ENCODE assay signal across 11 cellular contexts in the genomic region with DNA sequence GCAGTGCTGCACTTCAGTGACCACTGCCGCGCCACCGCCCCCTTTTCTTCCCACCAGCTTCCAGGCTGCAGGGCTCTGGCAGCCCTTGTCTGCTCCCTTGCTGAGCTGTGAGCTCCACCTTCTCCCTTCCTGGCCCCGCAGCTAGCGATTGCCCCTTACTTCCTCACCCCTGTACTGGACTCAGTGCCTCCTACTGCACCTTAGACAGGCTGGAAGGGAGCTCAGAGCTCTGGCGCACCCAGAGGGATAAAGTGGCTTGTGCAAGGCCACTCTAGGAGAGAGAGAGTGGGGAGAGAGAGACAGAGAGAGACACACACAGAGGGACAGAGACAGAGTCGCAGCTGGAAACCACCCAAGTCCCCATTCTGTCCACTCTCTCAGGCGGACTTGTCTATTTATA. TPM values are rescaled to one million over a fixed set of nuclear protein-coding genes. Genes with fewer than 3 reads are reported as not detected.
DNase-seq lines count a peak whose midpoint lies in the region; ATAC-seq and TF ChIP-seq lines count a peak whose summit lies in the region.
"Had no signal": no experiment of that assay in that cellular context is flagged by ENCODE, and none has a peak within 500 bp of the region (broad histone marks: within the 10 kb centered on the region; RNA-seq: fewer than 3 reads in every experiment).

No MANE protein-coding gene starts in this region.

- CTCF ChIA-PET in RWPE1 (lab: Yijun Ruan, JAX) (interaction anchor here (0.8 kb wide), 1 partner anchor 146 kb away, joined by 3 read pairs; no protein-coding TSS in a partner anchor), OCI-LY7 (lab: Charles Lee; ENCODE audit: unreplicated experiment) (no interaction called here)

- no peak overlapping the region for H4K5ac ChIP-seq in H9 (ENCODE audit: insufficient read length, low read depth, low read length)

- H3K27ac ChIP-seq in H9 (ENCODE audit: insufficient read length, low read depth, low read length) (no peak overlapping the region), RWPE1 (no peak overlapping the region), OCI-LY7 (ENCODE audit: low read depth, low read length, poor library complexity, severe bottlenecking) (no peak overlapping the region)

- H3K18ac ChIP-seq in H9 (ENCODE audit: insufficient read length, low read depth, low read length), result no peak overlapping the region

- H4K91ac ChIP-seq in H9 (ENCODE audit: insufficient read length, low read depth, low read length), result no peak overlapping the region

- peak; percentile 76 for DNase-seq in H9
- DNase-seq in left cardiac atrium, result peak; percentile 45
- DNase-seq in putamen (ENCODE audit: low spot score), result peak; percentile 49
- DNase-seq in RWPE1 (ENCODE audit: low spot score), result no peak
- DNase-seq in activated effector memory CD4-positive, alpha-beta T cell treated with Interleukin-2 at 50 U/mL for 16 hours, result no peak
- no peak for DNase-seq in OCI-LY7 (ENCODE audit: low spot score)
- DNase-seq: COR-L47; stimulated activated CD4-positive, alpha-beta T cell treated with anti-CD3 and anti-CD28 coated beads, Interleukin-4, amount 100 ng/mL, for 1 hour had no signal

- TF ChIP-seq CTCF in H9 (conservative IDR thresholded peaks at IDR 0.05) (no peak; the same call in 2 of the 3 replicates), RWPE1 (conservative IDR thresholded peaks at IDR 0.05; ENCODE audit: low read depth) (no peak), OCI-LY7 (conservative IDR thresholded peaks at IDR 0.05; ENCODE audit: low read length) (no peak)

- H3K4me3 Mint-ChIP-seq in H9, result peak overlapping the region in 1 of 2 experiments; percentile 9; a peak in 1 of 5 replicates

- no peak overlapping the region for H3K4me3 ChIP-seq in OCI-LY7 (ENCODE audit: low read depth, low read length, poor library complexity, severe bottlenecking)
- H3K4me3 ChIP-seq: HAP-1 had no signal

- no peaks in the 10 kb centered on the region for H3K9me3 ChIP-seq in H9 (ENCODE audit: control insufficient read depth, low read depth, low read length)
- H3K9me3 ChIP-seq in OCI-LY7 (ENCODE audit: low read length), result no peaks in the 10 kb centered on the region
- H3K9me3 ChIP-seq: HAP-1 had no signal

- no peak overlapping the region for H4K8ac ChIP-seq in H9 (replicated peaks; ENCODE audit: insufficient read length, low read depth, low read length)

- no peak overlapping the region for H2BK5ac ChIP-seq in H9 (ENCODE audit: insufficient read length, low read length)

- H3K9ac ChIP-seq in H9 (ENCODE audit: extremely low read depth, insufficient read length, low read length), result no peak overlapping the region

- no peak overlapping the region for H2AK5ac ChIP-seq in H9 (ENCODE audit: insufficient read length, low read length)

- intact Hi-C loops in left cardiac atrium (cut with DNase I) (loop anchor here in 1 of 2 donors (10.0 kb wide), 1 partner anchor 143 kb away; no protein-coding TSS in a partner anchor), OCI-LY7 (cut with micrococcal nuclease; ENCODE audit: unreplicated experiment) (loop anchor here (10.0 kb wide), 1 partner anchor 493 kb away; no protein-coding TSS in a partner anchor)

- H3K4me1 ChIP-seq in H9 (ENCODE audit: insufficient read depth, low read length), result peaks cover 2% of the 10 kb centered on the region; the same call in 1 of the 2 replicates
- H3K4me1 ChIP-seq in OCI-LY7 (ENCODE audit: insufficient read depth, low read length, poor library complexity, severe bottlenecking), result no peaks in the 10 kb centered on the region
- H3K4me1 ChIP-seq: HAP-1 had no signal

- no peak overlapping the region for H3K23ac ChIP-seq in H9 (ENCODE audit: insufficient read length, low read depth, low read length)

- peak overlapping the region in 2 of 3 experiments; percentile 47 to 89; a peak in 4 of 7 replicates for H3K27ac Mint-ChIP-seq in H9

- H3K79me1 ChIP-seq in H9 (ENCODE audit: insufficient read depth, low read depth, low read length, poor library complexity, severe bottlenecking), result no peaks in the 10 kb centered on the region

- no peak overlapping the region for H3K14ac ChIP-seq in H9 (ENCODE audit: insufficient read depth, low read length)

- no peak overlapping the region for H2BK15ac ChIP-seq in H9 (ENCODE audit: low read depth, low read length)

- no peaks in the 10 kb centered on the region for H3K36me3 ChIP-seq in OCI-LY7 (ENCODE audit: insufficient read depth, low read length)
- H3K36me3 ChIP-seq: HAP-1 had no signal

- no peak overlapping the region for H3K56ac ChIP-seq in H9 (ENCODE audit: insufficient read length, low read depth, low read length)

- no peaks in the 10 kb centered on the region; a peak in 2 of 5 replicates for H3K9me3 Mint-ChIP-seq in H9

- POLR2A ChIA-PET in RWPE1 (lab: Yijun Ruan, JAX; ENCODE audit: low non-redundant PET) (no interaction called here), OCI-LY7 (lab: Charles Lee) (no interaction called here)

- H3K4me2 ChIP-seq in H9 (ENCODE audit: insufficient read depth, insufficient read length, low read length), result no peak overlapping the region
- H3K4me2 ChIP-seq in OCI-LY7 (ENCODE audit: low read length), result no peak overlapping the region

- H2AFZ ChIP-seq in H9 (ENCODE audit: low read length), result no peak overlapping the region
- no peak overlapping the region for H2AFZ ChIP-seq in OCI-LY7 (ENCODE audit: low read length)

- peaks cover under 1% of the 10 kb centered on the region; the same call in 1 of the 2 replicates for H3K79me2 ChIP-seq in H9 (ENCODE audit: insufficient read depth, low read length)
- H3K79me2 ChIP-seq in OCI-LY7 (ENCODE audit: insufficient read depth, low read depth, low read length), result no peaks in the 10 kb centered on the region

- H3K4me1 Mint-ChIP-seq in H9, result peaks cover 68 to 72% of the 10 kb centered on the region in 2 experiments

- H2BK12ac ChIP-seq in H9 (ENCODE audit: insufficient read length, low read depth, low read length), result no peak overlapping the region

- no peaks in the 10 kb centered on the region; the same call in 1 of the 2 replicates for H3K27me3 Mint-ChIP-seq in H9 (ENCODE audit: low read depth)

- no CpG with 5 or more reads among the region's 8 CpGs for WGBS in H9 (ENCODE audit: extremely low coverage, insufficient read length, low lambda C conversion rate)

- no peaks in the 10 kb centered on the region for H3K27me3 ChIP-seq in H9 (ENCODE audit: insufficient read depth, low read length)

- H3K23me2 ChIP-seq in H9 (ENCODE audit: insufficient read length, low read depth, low read length, poor library complexity, severe bottlenecking), result peaks cover 5% of the 10 kb centered on the region

- no peak overlapping the region for H2BK20ac ChIP-seq in H9 (ENCODE audit: low read depth, low read length, poor library complexity, severe bottlenecking)

- no peaks in the 10 kb centered on the region for H3K9me2 ChIP-seq in OCI-LY7 (ENCODE audit: insufficient read depth, low read length)

- no peak overlapping the region for H3T11ph ChIP-seq in H9 (ENCODE audit: low read length)

- BruUV-seq in OCI-LY7 (replicated peaks; lab: Mats Ljungman, UMichigan), result no TSS peak

- H4K20me1 ChIP-seq in H9 (ENCODE audit: control insufficient read depth, insufficient read depth, insufficient read length), result no peaks in the 10 kb centered on the region
- no peaks in the 10 kb centered on the region for H4K20me1 ChIP-seq in OCI-LY7 (ENCODE audit: insufficient read depth, low read length)

- ATAC-seq in SK-N-SH treated with all-trans-retinoic acid at 6 μM for 48 hours, result peak; percentile 48
- peak; percentile 73 to 75 for ATAC-seq in left cardiac atrium
- ATAC-seq in esophagus mucosa, result no peak

- H3K36me3 Mint-ChIP-seq in H9 (ENCODE audit: insufficient read depth in 1 of 3, low read depth in 3 of 3), result peaks cover 39 to 48% (median 47%) of the 10 kb centered on the region in 3 experiments

- H3K4ac ChIP-seq in H9 (ENCODE audit: low read depth, low read length), result no peak overlapping the region

- no peak overlapping the region for H2BK120ac ChIP-seq in H9 (ENCODE audit: low read depth, low read length, poor library complexity, severe bottlenecking)

TF ChIP-seq in SK-N-SH treated with all-trans-retinoic acid at 6 μM for 48 hours, 23 proteins besides CTCF, POLR2A, EP300 and RAD21:
- TF ChIP-seq, protein P1, sequence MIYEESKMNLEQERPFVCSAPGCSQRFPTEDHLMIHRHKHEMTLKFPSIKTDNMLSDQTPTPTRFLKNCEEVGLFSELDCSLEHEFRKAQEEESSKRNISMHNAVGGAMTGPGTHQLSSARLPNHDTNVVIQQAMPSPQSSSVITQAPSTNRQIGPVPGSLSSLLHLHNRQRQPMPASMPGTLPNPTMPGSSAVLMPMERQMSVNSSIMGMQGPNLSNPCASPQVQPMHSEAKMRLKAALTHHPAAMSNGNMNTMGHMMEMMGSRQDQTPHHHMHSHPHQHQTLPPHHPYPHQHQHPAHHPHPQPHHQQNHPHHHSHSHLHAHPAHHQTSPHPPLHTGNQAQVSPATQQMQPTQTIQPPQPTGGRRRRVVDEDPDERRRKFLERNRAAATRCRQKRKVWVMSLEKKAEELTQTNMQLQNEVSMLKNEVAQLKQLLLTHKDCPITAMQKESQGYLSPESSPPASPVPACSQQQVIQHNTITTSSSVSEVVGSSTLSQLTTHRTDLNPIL (CRISPR knock-in tag; IDR thresholded peaks at IDR 0.05; ENCODE audit: low read depth), result no peak
- TF ChIP-seq ZNF70 (CRISPR knock-in tag; IDR thresholded peaks at IDR 0.05) (peak; percentile 23; the same call in 1 of the 2 replicates), ESRRG (CRISPR knock-in tag; IDR thresholded peaks at IDR 0.05) (no peak), TCF4 (CRISPR knock-in tag; IDR thresholded peaks at IDR 0.05; ENCODE audit: borderline replicate concordance) (peak; percentile 17; the same call in 1 of the 2 replicates)
TF ChIP-seq in SK-N-SH treated with all-trans-retinoic acid at 6 μM for 48 hours: peak in this region for 2.

RNA-seq across cellular contexts. Expression of a gene that starts 6.0 kb away (rescaled TPM):
- total RNA-seq in H9 (2021), result 28.3 and 30.0 TPM in 2 replicates
- total RNA-seq in left cardiac atrium, result 1 to 10 TPM; 3.7 to 8.0 TPM
- total RNA-seq in OCI-LY7 (2014; rRNA removed; shearing (Covaris generic)), result 0.10 TPM in 1 of 2 replicates, not detected in the other
- total RNA-seq in OCI-LY7 (2022), result not detected in 2 replicates
- total RNA-seq in esophagus mucosa, result 1.0 TPM

Comparison
In these comparisons a context has a peak if more than half of its experiments do, and no peak if none do; other contexts are left out.
1. DNase-seq: peak in H9 (single experiment), left cardiac atrium (single experiment) and putamen (single experiment); none in RWPE1 (single experiment), activated effector memory CD4-positive, alpha-beta T cell treated with Interleukin-2 at 50 U/mL for 16 hours (single experiment) and OCI-LY7 (single experiment).